In genomic region chr6:44301106-44301505, GRCh38 we compare ENCODE assay signal across 38 cellular contexts. TPM values are rescaled to one million over a fixed set of nuclear protein-coding genes. Genes with fewer than 3 reads are reported as not detected.
"Had no signal": no experiment of that assay in that cellular context is flagged by ENCODE, and none has a peak within 500 bp of the region (broad histone marks: within the 10 kb centered on the region; RNA-seq: fewer than 3 reads in every experiment).

No MANE protein-coding gene starts in this region.

- H3K4me3 Mint-ChIP-seq: activated CD4-positive, alpha-beta memory T cell treated with anti-CD3 and anti-CD28 coated beads, Interleukin-2, amount 10 ng/mL, durations not matched to agents 7 days and 5 days; activated CD4-positive, alpha-beta T cell treated with anti-CD3 and anti-CD28 coated beads for 36 hours; activated CD4-positive, alpha-beta T cell treated with anti-CD3 and anti-CD28 coated beads, Interleukin-2, amount 10 ng/mL, durations not matched to agents 7 days and 5 days; activated CD8-positive, alpha-beta memory T cell treated with anti-CD3 and anti-CD28 coated beads, Interleukin-2, amount 10 ng/mL, durations not matched to agents 7 days and 5 days; activated CD8-positive, alpha-beta T cell treated with anti-CD3 and anti-CD28 coated beads, Interleukin-2, amount 10 ng/mL, durations not matched to agents 7 days and 5 days; activated naive CD4-positive, alpha-beta T cell treated with anti-CD3 and anti-CD28 coated beads, Interleukin-2, amount 10 ng/mL, durations not matched to agents 7 days and 5 days; activated naive CD4-positive, alpha-beta T cell treated with anti-CD3 and anti-CD28 coated beads, Interleukin-2, amount 50 U/mL, for 24 hours; activated naive CD8-positive, alpha-beta T cell; activated naive CD8-positive, alpha-beta T cell treated with anti-CD3 and anti-CD28 coated beads, Interleukin-2, amount 10 ng/mL, durations not matched to agents 7 days and 5 days; activated naive CD8-positive, alpha-beta T cell treated with anti-CD3 and anti-CD28 coated beads, Interleukin-2, amount 50 U/mL, for 24 hours; activated T-cell treated with anti-CD3 and anti-CD28 coated beads, Interleukin-2, amount 50 U/mL, for 24 hours; brain; T-cell; T-helper 2 cell treated with Interferon-gamma antibody and Interleukin-4, amounts not matched to agents 5 μg/mL and 100 μg/mL, for 36 hours; WTC11 had no signal

- H3K4me3 ChIP-seq: ascending aorta had no signal

- H3K27ac ChIP-seq: ascending aorta, VCaP had no signal

- H3K27ac Mint-ChIP-seq: activated CD4-positive, alpha-beta memory T cell treated with anti-CD3 and anti-CD28 coated beads, Interleukin-2, amount 10 ng/mL, durations not matched to agents 7 days and 5 days; activated CD4-positive, alpha-beta T cell treated with anti-CD3 and anti-CD28 coated beads for 36 hours; activated CD4-positive, alpha-beta T cell treated with anti-CD3 and anti-CD28 coated beads, Interleukin-2, amount 10 ng/mL, durations not matched to agents 7 days and 5 days; activated CD8-positive, alpha-beta memory T cell treated with anti-CD3 and anti-CD28 coated beads, Interleukin-2, amount 10 ng/mL, durations not matched to agents 7 days and 5 days; activated CD8-positive, alpha-beta T cell treated with anti-CD3 and anti-CD28 coated beads, Interleukin-2, amount 10 ng/mL, durations not matched to agents 7 days and 5 days; activated naive CD4-positive, alpha-beta T cell treated with anti-CD3 and anti-CD28 coated beads, Interleukin-2, amount 10 ng/mL, durations not matched to agents 7 days and 5 days; activated naive CD4-positive, alpha-beta T cell treated with anti-CD3 and anti-CD28 coated beads, Interleukin-2, amount 50 U/mL, for 24 hours; activated naive CD8-positive, alpha-beta T cell; activated naive CD8-positive, alpha-beta T cell treated with anti-CD3 and anti-CD28 coated beads, Interleukin-2, amount 10 ng/mL, durations not matched to agents 7 days and 5 days; activated naive CD8-positive, alpha-beta T cell treated with anti-CD3 and anti-CD28 coated beads, Interleukin-2, amount 50 U/mL, for 24 hours; activated T-helper 2 cell treated with anti-CD3 and anti-CD28 coated beads, Interferon-gamma antibody, Interleukin-2, Interleukin-4, amounts not matched to agents 10 μg/mL and 5 μg/mL and 100 μg/mL, durations not matched to agents 14 hours and 24 hours and 36 hours; T-cell; T-helper 2 cell treated with Interferon-gamma antibody and Interleukin-4, amounts not matched to agents 5 μg/mL and 100 μg/mL, for 36 hours; WTC11 had no signal

- ATAC-seq: activated CD4-positive, alpha-beta T cell treated with anti-CD3 and anti-CD28 coated beads for 36 hours; activated CD4-positive, CD25-positive, alpha-beta regulatory T cell treated with anti-CD3 and anti-CD28 coated beads, Interleukin-2, amount 50 U/mL, for 24 hours; activated CD8-positive, alpha-beta memory T cell treated with anti-CD3 and anti-CD28 coated beads, Interleukin-2, amount 10 ng/mL, durations not matched to agents 7 days and 5 days; activated CD8-positive, alpha-beta T cell treated with anti-CD3 and anti-CD28 coated beads, Interleukin-2, amount 10 ng/mL, durations not matched to agents 7 days and 5 days; activated naive CD8-positive, alpha-beta T cell treated with anti-CD3 and anti-CD28 coated beads, Interleukin-2, amount 50 U/mL, for 24 hours; T-cell; WTC11 had no signal

- DNase-seq: activated CD4-positive, alpha-beta memory T cell treated with anti-CD3 and anti-CD28 coated beads, Interleukin-2, amount 10 ng/mL, durations not matched to agents 7 days and 5 days; activated CD4-positive, alpha-beta T cell treated with anti-CD3 and anti-CD28 coated beads for 1 hour; activated CD4-positive, alpha-beta T cell treated with anti-CD3 and anti-CD28 coated beads for 36 hours; activated CD4-positive, alpha-beta T cell treated with anti-CD3 and anti-CD28 coated beads for 48 hours; activated CD4-positive, alpha-beta T cell treated with anti-CD3 and anti-CD28 coated beads, Interleukin-2, amount 10 ng/mL, durations not matched to agents 7 days and 5 days; activated CD4-positive, alpha-beta T cell treated with anti-CD3 and anti-CD28 coated beads, Interleukin-2, amount 50 U/mL, for 48 hours; activated CD4-positive, CD25-positive, alpha-beta regulatory T cell; activated CD8-positive, alpha-beta memory T cell treated with anti-CD3 and anti-CD28 coated beads for 24 hours; activated CD8-positive, alpha-beta memory T cell treated with anti-CD3 and anti-CD28 coated beads, Interleukin-2, amount 10 ng/mL, durations not matched to agents 7 days and 5 days; activated CD8-positive, alpha-beta memory T cell treated with anti-CD3 and anti-CD28 coated beads, Interleukin-2, amount 50 U/mL, for 48 hours; activated CD8-positive, alpha-beta T cell treated with anti-CD3 and anti-CD28 coated beads, Interleukin-2, amount 10 ng/mL, durations not matched to agents 7 days and 5 days; activated effector memory CD4-positive, alpha-beta T cell treated with Interleukin-2 at 50 U/mL for 16 hours; activated gamma-delta T cell; activated naive CD4-positive, alpha-beta T cell treated with anti-CD3 and anti-CD28 coated beads, Interleukin-2, amount 10 ng/mL, durations not matched to agents 7 days and 5 days; activated naive CD4-positive, alpha-beta T cell treated with Interleukin-2 at 50 U/mL for 16 hours; activated naive CD8-positive, alpha-beta T cell treated with anti-CD3 and anti-CD28 coated beads, Interleukin-2, amount 10 ng/mL, durations not matched to agents 7 days and 5 days; activated naive CD8-positive, alpha-beta T cell treated with anti-CD3 and anti-CD28 coated beads, Interleukin-2, amount 50 U/mL, for 24 hours; activated T-cell treated with anti-CD3 and anti-CD28 coated beads, Interleukin-2, amount 50 U/mL, for 24 hours; activated T-cell treated with anti-CD3 and anti-CD28 coated beads, Interleukin-2, amount 50 U/mL, for 48 hours; amygdala; anterior cingulate cortex; central memory CD4-positive, alpha-beta T cell; T-cell; T-helper 2 cell; T-helper 9 cell had no signal

- H3K9me3 Mint-ChIP-seq: activated CD4-positive, alpha-beta memory T cell treated with anti-CD3 and anti-CD28 coated beads, Interleukin-2, amount 10 ng/mL, durations not matched to agents 7 days and 5 days; activated CD4-positive, alpha-beta T cell treated with anti-CD3 and anti-CD28 coated beads, Interleukin-2, amount 10 ng/mL, durations not matched to agents 7 days and 5 days; activated naive CD4-positive, alpha-beta T cell treated with anti-CD3 and anti-CD28 coated beads, Interleukin-2, amount 10 ng/mL, durations not matched to agents 7 days and 5 days; activated naive CD4-positive, alpha-beta T cell treated with anti-CD3 and anti-CD28 coated beads, Interleukin-2, amount 50 U/mL, for 24 hours; activated naive CD8-positive, alpha-beta T cell treated with anti-CD3 and anti-CD28 coated beads, Interleukin-2, amount 10 ng/mL, durations not matched to agents 7 days and 5 days; activated naive CD8-positive, alpha-beta T cell treated with anti-CD3 and anti-CD28 coated beads, Interleukin-2, amount 50 U/mL, for 24 hours; activated T-cell treated with anti-CD3 and anti-CD28 coated beads, Interleukin-2, amount 50 U/mL, for 24 hours; activated T-helper 2 cell treated with anti-CD3 and anti-CD28 coated beads, Interferon-gamma antibody, Interleukin-2, Interleukin-4, amounts not matched to agents 10 μg/mL and 5 μg/mL and 100 μg/mL, durations not matched to agents 14 hours and 24 hours and 36 hours; brain; T-cell; T-helper 2 cell treated with Interferon-gamma antibody and Interleukin-4, amounts not matched to agents 5 μg/mL and 100 μg/mL, for 36 hours; WTC11 had no signal

- H3K9me3 ChIP-seq: ascending aorta had no signal

RNA-seq across cellular contexts. Expression of gene TMEM151B, which starts 30.9 kb away (rescaled TPM):
- total RNA-seq: activated CD4-positive, alpha-beta memory T cell treated with anti-CD3 and anti-CD28 coated beads, Interleukin-2, amount 10 ng/mL, durations not matched to agents 7 days and 5 days; activated CD4-positive, alpha-beta T cell treated with anti-CD3 and anti-CD28 coated beads, Interleukin-2, amount 10 ng/mL, durations not matched to agents 7 days and 5 days; activated CD8-positive, alpha-beta T cell treated with anti-CD3 and anti-CD28 coated beads, Interleukin-2, amount 10 ng/mL, durations not matched to agents 7 days and 5 days; activated naive CD8-positive, alpha-beta T cell treated with anti-CD3 and anti-CD28 coated beads, Interleukin-2, amount 10 ng/mL, durations not matched to agents 7 days and 5 days; activated T-helper 2 cell treated with anti-CD3 and anti-CD28 coated beads, Interferon-gamma antibody, Interleukin-2, Interleukin-4, amounts not matched to agents 10 μg/mL and 5 μg/mL and 100 μg/mL, durations not matched to agents 14 hours and 24 hours and 36 hours; ascending aorta; T-helper 1 cell treated with Interleukin-12 subunit alpha and Interleukin-12 subunit beta and Interleukin-4 antibody, amounts not matched to agents 30 ng/mL and 1 ng/mL, for 36 hours had no signal

RNA-seq across cellular contexts. Expression of gene SPATS1, which starts 41.3 kb away (rescaled TPM):
- total RNA-seq: activated CD4-positive, alpha-beta memory T cell treated with anti-CD3 and anti-CD28 coated beads, Interleukin-2, amount 10 ng/mL, durations not matched to agents 7 days and 5 days; activated CD4-positive, alpha-beta T cell treated with anti-CD3 and anti-CD28 coated beads for 36 hours; activated CD4-positive, alpha-beta T cell treated with anti-CD3 and anti-CD28 coated beads, Interleukin-2, amount 10 ng/mL, durations not matched to agents 7 days and 5 days; activated CD8-positive, alpha-beta memory T cell treated with anti-CD3 and anti-CD28 coated beads, Interleukin-2, amount 10 ng/mL, durations not matched to agents 7 days and 5 days; activated CD8-positive, alpha-beta T cell treated with anti-CD3 and anti-CD28 coated beads, Interleukin-2, amount 10 ng/mL, durations not matched to agents 7 days and 5 days; activated naive CD8-positive, alpha-beta T cell treated with anti-CD3 and anti-CD28 coated beads, Interleukin-2, amount 10 ng/mL, durations not matched to agents 7 days and 5 days; activated T-helper 2 cell treated with anti-CD3 and anti-CD28 coated beads, Interferon-gamma antibody, Interleukin-2, Interleukin-4, amounts not matched to agents 10 μg/mL and 5 μg/mL and 100 μg/mL, durations not matched to agents 14 hours and 24 hours and 36 hours; ascending aorta; cardiac septum; cerebellum; T-cell; T-helper 1 cell treated with Interleukin-12 subunit alpha and Interleukin-12 subunit beta and Interleukin-4 antibody, amounts not matched to agents 30 ng/mL and 1 ng/mL, for 36 hours; WTC11 had no signal
- polyA plus RNA-seq: adipose tissue had no signal
